In the genomic region with DNA sequence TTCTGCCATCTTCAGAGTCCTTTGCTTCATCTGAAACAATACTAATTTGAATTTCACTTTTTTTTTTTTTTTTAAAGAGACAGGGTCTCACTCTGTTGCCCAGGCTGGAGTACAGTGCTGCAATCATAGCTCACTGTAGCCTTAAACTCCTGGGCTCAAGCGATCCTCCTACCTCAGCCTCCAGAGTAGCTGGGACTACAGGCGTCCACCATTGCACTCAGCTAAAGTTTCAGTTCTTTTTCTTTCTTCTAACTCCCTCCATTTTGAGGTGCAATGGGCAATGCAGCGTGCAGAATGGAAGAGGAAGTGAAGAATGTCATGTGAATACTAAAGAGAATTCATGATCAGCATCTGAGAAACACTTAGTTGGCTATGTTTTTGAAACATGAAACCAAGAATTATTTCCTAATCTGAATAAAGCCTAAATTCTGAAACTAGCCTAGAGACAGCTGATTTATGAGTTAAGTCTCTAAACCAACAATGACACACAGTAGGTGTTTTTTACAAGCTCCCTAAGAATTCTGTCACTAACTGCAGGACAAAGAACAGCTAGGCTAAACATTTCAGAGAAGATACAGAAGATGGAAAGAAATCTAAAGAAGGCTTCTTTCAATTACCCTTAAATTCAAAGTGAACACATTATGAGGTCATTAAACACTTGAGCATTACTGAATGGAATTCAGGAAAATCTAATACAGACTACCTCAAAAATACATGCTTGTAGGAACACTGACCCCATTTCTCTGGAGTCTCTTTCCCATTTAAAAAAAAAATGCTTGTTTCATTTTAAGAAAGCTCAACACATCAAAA, we compare ENCODE assay signal across 8 cellular contexts. TPM values are rescaled to one million over a fixed set of nuclear protein-coding genes. Genes with fewer than 3 reads are reported as not detected.
DNase-seq lines count a peak whose midpoint lies in the region; ATAC-seq and TF ChIP-seq lines count a peak whose summit lies in the region.

No MANE protein-coding gene starts in this region.

- H2AFZ ChIP-seq in GM23338 = no peak overlapping the region

- no peaks in the 10 kb centered on the region for H3F3A ChIP-seq in GM23338 (replicated peaks; ENCODE audit: low read depth)

- TF ChIP-seq POLR2A in uterus (IDR thresholded peaks at IDR 0.05) (no peak), prostate gland (IDR thresholded peaks at IDR 0.05) (no peak)

- no peak overlapping the region for H3K4me2 ChIP-seq in GM23338

- no peaks in the 10 kb centered on the region for H3K9me2 ChIP-seq in GM23338 (ENCODE audit: insufficient read depth)

- WGBS in prostate gland = 86% methylated on average over 3 of the region's 3 CpGs

- H3K4me1 ChIP-seq in adipocyte (ENCODE audit: control insufficient read depth, insufficient read depth, low read length) (peaks cover 13% of the 10 kb centered on the region), uterus (peaks cover 0 to 6% of the 10 kb centered on the region in 2 donors), GM23338 (ENCODE audit: insufficient read depth) (no peaks in the 10 kb centered on the region), prostate gland (replicated peaks) (peaks cover 4% of the 10 kb centered on the region), BE2C (no peaks in the 10 kb centered on the region)

- H3K9me3 ChIP-seq in adipocyte (ENCODE audit: control insufficient read depth, low read length) = no peaks in the 10 kb centered on the region
- no peaks in the 10 kb centered on the region for H3K9me3 ChIP-seq in uterus
- H3K9me3 ChIP-seq in prostate gland = no peaks in the 10 kb centered on the region
- H3K9me3 ChIP-seq in BE2C = no peaks in the 10 kb centered on the region

- peaks cover 63% of the 10 kb centered on the region for H3K36me3 Mint-ChIP-seq in stimulated activated naive CD8-positive, alpha-beta T cell treated with anti-CD3 and anti-CD28 coated beads, Interleukin-15, Interleukin-2, amounts not matched to agents 100 ng/mL and 50 ng/mL, for 24 hours (ENCODE audit: low read depth)
- H3K36me3 Mint-ChIP-seq in GM23338 (ENCODE audit: low read depth) = peaks cover 21% of the 10 kb centered on the region

- peaks cover 68% of the 10 kb centered on the region for H3K36me3 ChIP-seq in adipocyte (ENCODE audit: control insufficient read depth, insufficient read depth, low read length, severe bottlenecking)
- H3K36me3 ChIP-seq in uterus = no peaks in the 10 kb centered on the region
- H3K36me3 ChIP-seq in GM23338 (ENCODE audit: insufficient read depth) = peaks cover 14% of the 10 kb centered on the region; the same call in 1 of the 2 replicates
- H3K36me3 ChIP-seq in prostate gland = peaks cover 7 to 16% of the 10 kb centered on the region in 2 donors
- peaks cover 6% of the 10 kb centered on the region for H3K36me3 ChIP-seq in BE2C

- H3K4me3 ChIP-seq in adipocyte (ENCODE audit: low read length) = no peak overlapping the region
- no peak overlapping the region for H3K4me3 ChIP-seq in uterus
- H3K4me3 ChIP-seq in GM23338 = no peak overlapping the region
- no peak overlapping the region for H3K4me3 ChIP-seq in prostate gland
- H3K4me3 ChIP-seq in BE2C (ENCODE audit: low read depth, low read length) = no peak overlapping the region

- no peaks in the 10 kb centered on the region for H3K27me3 Mint-ChIP-seq in stimulated activated naive CD8-positive, alpha-beta T cell treated with anti-CD3 and anti-CD28 coated beads, Interleukin-15, Interleukin-2, amounts not matched to agents 100 ng/mL and 50 ng/mL, for 24 hours
- H3K27me3 Mint-ChIP-seq in GM23338 (ENCODE audit: insufficient read depth, low read depth, poor library complexity) = peaks cover 1% of the 10 kb centered on the region

- peak overlapping the region; percentile 4 to 31 for H3K27ac ChIP-seq in uterus
- no peak overlapping the region for H3K27ac ChIP-seq in GM23338 (ENCODE audit: low read depth)
- peak overlapping the region in 1 of 2 donors; percentile 38 for H3K27ac ChIP-seq in prostate gland

- H3K9me3 Mint-ChIP-seq in stimulated activated naive CD8-positive, alpha-beta T cell treated with anti-CD3 and anti-CD28 coated beads, Interleukin-15, Interleukin-2, amounts not matched to agents 100 ng/mL and 50 ng/mL, for 24 hours = no peaks in the 10 kb centered on the region
- H3K9me3 Mint-ChIP-seq in GM23338 = no peaks in the 10 kb centered on the region

- ATAC-seq in stimulated activated naive CD8-positive, alpha-beta T cell treated with anti-CD3 and anti-CD28 coated beads, Interleukin-15, Interleukin-2, amounts not matched to agents 100 U/mL and 50 U/mL, for 24 hours = no peak
- peak; percentile 88 for ATAC-seq in HG03175 (IDR thresholded peaks at IDR 0.05; ENCODE audit: unreplicated experiment)
- no peak for ATAC-seq in GM23338

- H3K9ac ChIP-seq in adipocyte (ENCODE audit: low read length) = no peak overlapping the region

- H3K79me2 ChIP-seq in GM23338 (replicated peaks; ENCODE audit: insufficient read depth) = no peaks in the 10 kb centered on the region

- TF ChIP-seq CTCF in uterus (IDR thresholded peaks at IDR 0.05) (no peak), GM23338 (conservative IDR thresholded peaks at IDR 0.05; ENCODE audit: low read depth in 2 of 2) (no peak), prostate gland (IDR thresholded peaks at IDR 0.05) (no peak), BE2C (IDR thresholded peaks at IDR 0.05; ENCODE audit: low read depth, low read length) (no peak)

- H3K4me1 Mint-ChIP-seq in stimulated activated naive CD8-positive, alpha-beta T cell treated with anti-CD3 and anti-CD28 coated beads, Interleukin-15, Interleukin-2, amounts not matched to agents 100 ng/mL and 50 ng/mL, for 24 hours (ENCODE audit: low read depth) = peaks cover 32% of the 10 kb centered on the region
- no peaks in the 10 kb centered on the region for H3K4me1 Mint-ChIP-seq in GM23338

- H3K27me3 ChIP-seq in adipocyte (replicated peaks; ENCODE audit: control insufficient read depth, insufficient read depth, low read length) = no peaks in the 10 kb centered on the region
- no peaks in the 10 kb centered on the region for H3K27me3 ChIP-seq in uterus
- H3K27me3 ChIP-seq in GM23338 (ENCODE audit: insufficient read depth) = no peaks in the 10 kb centered on the region
- no peaks in the 10 kb centered on the region for H3K27me3 ChIP-seq in prostate gland (replicated peaks; ENCODE audit: insufficient read depth)
- no peaks in the 10 kb centered on the region for H3K27me3 ChIP-seq in BE2C

- intact Hi-C loops in uterus (cut with DNase I; ENCODE audit: low total_unique reads) (no loop called here), prostate gland (cut with DNase I) (no loop called here)

- peak overlapping the region; percentile 3 for H3K4me3 Mint-ChIP-seq in stimulated activated naive CD8-positive, alpha-beta T cell treated with anti-CD3 and anti-CD28 coated beads, Interleukin-15, Interleukin-2, amounts not matched to agents 100 ng/mL and 50 ng/mL, for 24 hours
- no peak overlapping the region for H3K4me3 Mint-ChIP-seq in GM23338

- DNase-seq in stimulated activated naive CD8-positive, alpha-beta T cell treated with anti-CD3 and anti-CD28 coated beads, Interleukin-15, Interleukin-2, amounts not matched to agents 100 U/mL and 50 U/mL, for 24 hours = no peak
- DNase-seq in adipocyte (ENCODE audit: low read depth) (peak; percentile 48), uterus (peak in 1 of 2 donors; percentile 12), GM23338 (ENCODE audit: low spot score) (no peak), prostate gland (ENCODE audit: low spot score) (no peak), BE2C (no peak)

- H4K20me1 ChIP-seq in GM23338 (replicated peaks; ENCODE audit: insufficient read depth) = peaks cover 4% of the 10 kb centered on the region; the same call in 1 of the 2 replicates

- H3K27ac Mint-ChIP-seq in stimulated activated naive CD8-positive, alpha-beta T cell treated with anti-CD3 and anti-CD28 coated beads, Interleukin-15, Interleukin-2, amounts not matched to agents 100 ng/mL and 50 ng/mL, for 24 hours = no peak overlapping the region
- no peak overlapping the region for H3K27ac Mint-ChIP-seq in GM23338

TF ChIP-seq in GM23338, 12 proteins besides CTCF, POLR2A, EP300 and RAD21 (continues in another document):
- TF ChIP-seq ZNF331 (CRISPR knock-in tag; IDR thresholded peaks at IDR 0.05; ENCODE audit: low read depth) (no peak), POLR2AphosphoS5 (IDR thresholded peaks at IDR 0.05; ENCODE audit: low read depth) (no peak), EZH2phosphoT487 (IDR thresholded peaks at IDR 0.05; ENCODE audit: unreplicated experiment) (no peak)

RNA-seq across cellular contexts. Expression of a gene that starts 21.0 kb away (rescaled TPM):
- total RNA-seq in uterus (10 to 100 TPM in 3 of 4 donors, 1 to 10 TPM in 1; 4.1 to 30.1 (median 23.0) TPM), prostate gland (10 to 100 TPM; 20.8 TPM)
- total RNA-seq in GM23338 (2014; rRNA removed; shearing (Covaris generic)) = 62.6 and 63.3 TPM in 2 replicates
- 19.0 and 20.5 TPM in 2 replicates for polyA plus RNA-seq in GM23338 (2016; fragmentation: Nextera tagmentation; extraction: Ambion mirVana)
- polyA plus RNA-seq in BE2C (2012; ENCODE audit: insufficient read depth, insufficient read length, low read depth) = 10.0 TPM

RNA-seq across cellular contexts. Expression of a gene that starts 53.4 kb away (rescaled TPM):
- total RNA-seq in uterus (10 to 100 TPM in 3 of 4 donors, 1 to 10 TPM in 1; 6.1 to 52.0 (median 40.0) TPM), prostate gland (10 to 100 TPM; 75.0 to 96.9 TPM)
- total RNA-seq in GM23338 (2014; rRNA removed; shearing (Covaris generic)) = 12.0 and 12.5 TPM in 2 replicates
- polyA plus RNA-seq in GM23338 (2016; fragmentation: Nextera tagmentation; extraction: Ambion mirVana) = 6.3 and 6.8 TPM in 2 replicates
- 20.2 TPM for polyA plus RNA-seq in BE2C (2012; ENCODE audit: insufficient read depth, insufficient read length, low read depth)
